9 cellular contexts compared by ENCODE assay signal in the genomic region with DNA sequence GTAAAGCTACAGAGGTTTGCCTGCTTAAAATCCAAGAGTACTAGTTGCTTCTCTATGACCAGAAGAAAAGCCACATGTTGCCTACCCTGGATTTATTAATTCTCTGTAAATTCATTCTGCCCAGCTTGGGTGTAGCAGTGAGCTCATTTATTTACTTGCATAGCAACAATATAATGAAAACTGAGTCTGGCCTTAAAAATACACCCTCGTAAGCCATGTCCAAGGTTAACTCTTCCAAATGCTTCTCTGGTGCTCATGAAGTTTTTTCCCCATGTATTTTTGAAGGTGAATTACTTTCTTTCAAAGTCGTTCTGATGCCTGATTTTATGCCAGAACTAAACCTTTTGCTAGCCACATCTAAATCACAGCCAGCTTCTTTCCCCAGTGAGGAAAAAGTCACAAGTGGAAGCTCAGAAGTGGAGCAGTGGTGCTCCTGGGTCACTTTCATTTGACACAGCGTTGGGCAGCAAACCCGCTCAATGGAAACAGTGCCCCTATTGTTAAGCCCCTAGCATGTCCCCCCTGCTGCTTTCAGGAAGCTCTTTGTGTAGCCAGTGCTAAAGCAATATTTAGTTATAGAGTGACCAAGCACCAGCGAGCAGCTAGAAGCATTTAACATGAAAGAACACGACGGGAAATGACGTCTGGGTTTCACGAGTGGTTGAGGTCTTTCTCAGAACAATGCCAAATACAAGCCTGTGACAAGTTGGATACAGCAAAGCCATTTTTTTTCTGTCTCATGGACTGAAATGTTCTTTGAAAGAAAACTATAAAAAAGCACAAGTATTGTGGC. TPM values are rescaled to one million over a fixed set of nuclear protein-coding genes. Genes with fewer than 3 reads are reported as not detected.
DNase-seq lines count a peak whose midpoint lies in the region; ATAC-seq and TF ChIP-seq lines count a peak whose summit lies in the region.
"Had no signal": no experiment of that assay in that cellular context is flagged by ENCODE, and none has a peak within 500 bp of the region (broad histone marks: within the 10 kb centered on the region; RNA-seq: fewer than 3 reads in every experiment).

No MANE protein-coding gene starts in this region.

- no peak overlapping the region for H3K4me3 ChIP-seq in breast epithelium
- no peak overlapping the region for H3K4me3 ChIP-seq in mesenchymal stem cell (ENCODE audit: insufficient read depth in 1 of 2, low read depth in 1 of 2, low read length in 2 of 2)
- H3K4me3 ChIP-seq in upper lobe of right lung: no peak overlapping the region

- H3K36me3 Mint-ChIP-seq in MCF 10A (ENCODE audit: insufficient read depth, unreplicated experiment): no peaks in the 10 kb centered on the region

- peak overlapping the region; percentile 51 to 78 for H3K18ac ChIP-seq in mesenchymal stem cell (ENCODE audit: low read depth in 1 of 2, low read length in 2 of 2)

- no peak overlapping the region for H3K27ac Mint-ChIP-seq in MCF 10A (ENCODE audit: low read depth, unreplicated experiment)

- H4K8ac ChIP-seq in mesenchymal stem cell (ENCODE audit: low read length): peak overlapping the region; percentile 86

- H3K14ac ChIP-seq in mesenchymal stem cell (ENCODE audit: low read length in 2 of 2): no peak overlapping the region

- 59% methylated on average over 8 of the region's 9 CpGs for WGBS in mesenchymal stem cell

- H2BK15ac ChIP-seq in mesenchymal stem cell (ENCODE audit: low read depth, poor library complexity, severe bottlenecking): no peak overlapping the region

- peak overlapping the region; percentile 42 for H3K4me2 ChIP-seq in mesenchymal stem cell (ENCODE audit: low read length, poor library complexity, severe bottlenecking)

- no peak overlapping the region for H4K91ac ChIP-seq in mesenchymal stem cell (ENCODE audit: low read length)

- ATAC-seq in upper lobe of right lung (no peak), GM18873 (IDR thresholded peaks at IDR 0.05; ENCODE audit: low FRiP score, unreplicated experiment) (no peak)

- H2BK120ac ChIP-seq in mesenchymal stem cell (ENCODE audit: low read depth, low read length): no peak overlapping the region

- H3K27me3 ChIP-seq in breast epithelium (no peaks in the 10 kb centered on the region), mesenchymal stem cell (ENCODE audit: control insufficient read depth in 1 of 2, insufficient read depth in 1 of 2, low read length in 2 of 2) (no peaks in the 10 kb centered on the region), upper lobe of right lung (no peaks in the 10 kb centered on the region)

- POLR2A ChIA-PET in MCF 10A (lab: Yijun Ruan, JAX): no interaction called here

- H3K4me1 ChIP-seq in breast epithelium (peaks cover 0 to 8% of the 10 kb centered on the region in 2 donors), mesenchymal stem cell (ENCODE audit: control insufficient read depth, insufficient read depth, low read depth, low read length) (peaks cover 13% of the 10 kb centered on the region), upper lobe of right lung (peaks cover 85% of the 10 kb centered on the region)

- peak overlapping the region; percentile 38 to 80 for H3K27ac ChIP-seq in breast epithelium
- peak overlapping the region; percentile 81 for H3K27ac ChIP-seq in mesenchymal stem cell (ENCODE audit: low read length, poor library complexity, severe bottlenecking)
- H3K27ac ChIP-seq in upper lobe of right lung: peak overlapping the region; percentile 51

- H2AK5ac ChIP-seq in mesenchymal stem cell (ENCODE audit: low read length, severe bottlenecking): peak overlapping the region; percentile 75

- peaks cover 18% of the 10 kb centered on the region for H3K4me1 Mint-ChIP-seq in MCF 10A (ENCODE audit: insufficient read depth, unreplicated experiment)

- no peak for DNase-seq in breast epithelium (ENCODE audit: low spot score in 2 of 2)
- DNase-seq in MCF 10A (ENCODE audit: unreplicated experiment): no peak
- DNase-seq in brain pericyte (ENCODE audit: low read depth, low spot score): peak; percentile 52
- DNase-seq in mesenchymal stem cell: peak; percentile 60
- no peak for DNase-seq in upper lobe of right lung
- DNase-seq in SIG-M5 (lab: John Stamatoyannopoulos, UW): no peak
- DNase-seq in NCI-H82 (lab: John Stamatoyannopoulos, UW): no peak
- DNase-seq: NCI-H1048 had no signal

- CTCF ChIA-PET in MCF 10A (lab: Yijun Ruan, JAX): interaction anchor here (0.6 to 1.0 kb wide), 2 partner anchors 23 to 31 kb away, joined by 3 read pairs; no protein-coding TSS in a partner anchor

- no peaks in the 10 kb centered on the region for H3K27me3 Mint-ChIP-seq in MCF 10A (ENCODE audit: insufficient read depth, unreplicated experiment)

- peak overlapping the region in 1 of 2 experiments; percentile 19 for H3K4ac ChIP-seq in mesenchymal stem cell (ENCODE audit: low read depth in 1 of 2, low read length in 2 of 2)

- H3K36me3 ChIP-seq in breast epithelium (no peaks in the 10 kb centered on the region), mesenchymal stem cell (ENCODE audit: control insufficient read depth in 1 of 2, insufficient read depth in 2 of 2, low read depth in 1 of 2, low read length in 2 of 2) (peaks cover 0 to 11% of the 10 kb centered on the region in 2 experiments), upper lobe of right lung (peaks cover 70% of the 10 kb centered on the region)

- no peak overlapping the region for H3K23ac ChIP-seq in mesenchymal stem cell (ENCODE audit: low read length in 2 of 2)

- H3K9me3 ChIP-seq in breast epithelium (no peaks in the 10 kb centered on the region), mesenchymal stem cell (ENCODE audit: control insufficient read depth, low read length) (no peaks in the 10 kb centered on the region), upper lobe of right lung (no peaks in the 10 kb centered on the region)

- no peak for TF ChIP-seq POLR2A in breast epithelium (IDR thresholded peaks at IDR 0.05)

- H2AFZ ChIP-seq in mesenchymal stem cell (ENCODE audit: low read depth, low read length): peak overlapping the region; percentile 7

- peak overlapping the region; percentile 33 to 50 for H2BK12ac ChIP-seq in mesenchymal stem cell (ENCODE audit: low read length in 2 of 2)

- no peak for TF ChIP-seq CTCF in breast epithelium (IDR thresholded peaks at IDR 0.05)
- TF ChIP-seq CTCF in MCF 10A (IDR thresholded peaks at IDR 0.05; ENCODE audit: unreplicated experiment): no peak
- TF ChIP-seq CTCF in upper lobe of right lung (IDR thresholded peaks at IDR 0.05): no peak

- H3K4me3 Mint-ChIP-seq in MCF 10A (ENCODE audit: unreplicated experiment): no peak overlapping the region

- no peaks in the 10 kb centered on the region for H3K9me3 Mint-ChIP-seq in MCF 10A (ENCODE audit: unreplicated experiment)

- intact Hi-C loops in breast epithelium (cut with DNase I; ENCODE audit: low total_unique reads): no loop called here
- intact Hi-C loops in MCF 10A (cut with micrococcal nuclease): no loop called here
- intact Hi-C loops in upper lobe of right lung (cut with DNase I): no loop called here

- no peak overlapping the region for H3K9ac ChIP-seq in mesenchymal stem cell (ENCODE audit: low read length)

- peaks cover 15% of the 10 kb centered on the region for H3K79me1 ChIP-seq in mesenchymal stem cell (replicated peaks; ENCODE audit: low read length, poor library complexity, severe bottlenecking)

- BruUV-seq in MCF 10A (replicated peaks; lab: Mats Ljungman, UMichigan): no TSS peak

- peak overlapping the region; percentile 14 for H2BK5ac ChIP-seq in mesenchymal stem cell (ENCODE audit: low read depth, low read length, poor library complexity, severe bottlenecking)

RNA-seq across cellular contexts. Expression of a gene that starts 29.8 kb away (rescaled TPM):
- total RNA-seq in breast epithelium (100 to 1,000 TPM in 1 of 3 donors, 10 to 100 TPM in 2; 41.4 to 108 (median 79.2) TPM), MCF 10A (2022) (2.2 and 4.4 TPM in 2 replicates), upper lobe of right lung (194 TPM)
- 6.1 TPM for polyA plus RNA-seq in mesenchymal stem cell (2013, experiment 1 of 2)
- polyA plus RNA-seq in mesenchymal stem cell (2013, experiment 2 of 2): 6.1 TPM

Comparison
In these comparisons a context has a peak if more than half of its experiments do, and no peak if none do; other contexts are left out.
1. DNase-seq: peak in brain pericyte (single experiment) and mesenchymal stem cell (single experiment); none in breast epithelium (0 of 2), MCF 10A (single experiment), upper lobe of right lung (single experiment), SIG-M5 (single experiment) and NCI-H82 (single experiment).
2. Peak in every context shown above with its lines, with median percentiles within 50 percentile points of each other: H3K27ac ChIP-seq.